Comparison of ENCODE assay signal across 1 cellular context in genomic region chr20:38652995-38653394, GRCh38.
TF ChIP-seq lines count a peak whose summit lies in the region.

No MANE protein-coding gene starts in this region.

TF ChIP-seq in H1, 55 proteins besides CTCF, POLR2A, EP300 and RAD21:
- TF ChIP-seq EZH2 (IDR thresholded peaks at IDR 0.05; ENCODE audit: low read depth, low read length, severe bottlenecking), result no peak
- TF ChIP-seq JUND (IDR thresholded peaks at IDR 0.05; ENCODE audit: low read length), result no peak
- no peak for TF ChIP-seq TCF12 (IDR thresholded peaks at IDR 0.05; ENCODE audit: low read depth, low read length)
- TF ChIP-seq SUZ12 (IDR thresholded peaks at IDR 0.05; ENCODE audit: low read length), result no peak
- no peak for TF ChIP-seq SIX5 (IDR thresholded peaks at IDR 0.05; ENCODE audit: low read depth, low read length)
- no peak for TF ChIP-seq EGR1 (IDR thresholded peaks at IDR 0.05; ENCODE audit: borderline replicate concordance, low read depth, low read length)
- no peak for TF ChIP-seq ZNF274 (IDR thresholded peaks at IDR 0.05; ENCODE audit: borderline replicate concordance, extremely low read depth, low read length)
- TF ChIP-seq CBX5 (IDR thresholded peaks at IDR 0.05; ENCODE audit: low read depth, low read length), result no peak
- TF ChIP-seq SIN3A (conservative IDR thresholded peaks at IDR 0.05 in 1 of 2, IDR thresholded peaks at IDR 0.05 in 1 of 2; ENCODE audit: low read depth in 1 of 2, low read length in 2 of 2), result no peak
- TF ChIP-seq, protein P1, sequence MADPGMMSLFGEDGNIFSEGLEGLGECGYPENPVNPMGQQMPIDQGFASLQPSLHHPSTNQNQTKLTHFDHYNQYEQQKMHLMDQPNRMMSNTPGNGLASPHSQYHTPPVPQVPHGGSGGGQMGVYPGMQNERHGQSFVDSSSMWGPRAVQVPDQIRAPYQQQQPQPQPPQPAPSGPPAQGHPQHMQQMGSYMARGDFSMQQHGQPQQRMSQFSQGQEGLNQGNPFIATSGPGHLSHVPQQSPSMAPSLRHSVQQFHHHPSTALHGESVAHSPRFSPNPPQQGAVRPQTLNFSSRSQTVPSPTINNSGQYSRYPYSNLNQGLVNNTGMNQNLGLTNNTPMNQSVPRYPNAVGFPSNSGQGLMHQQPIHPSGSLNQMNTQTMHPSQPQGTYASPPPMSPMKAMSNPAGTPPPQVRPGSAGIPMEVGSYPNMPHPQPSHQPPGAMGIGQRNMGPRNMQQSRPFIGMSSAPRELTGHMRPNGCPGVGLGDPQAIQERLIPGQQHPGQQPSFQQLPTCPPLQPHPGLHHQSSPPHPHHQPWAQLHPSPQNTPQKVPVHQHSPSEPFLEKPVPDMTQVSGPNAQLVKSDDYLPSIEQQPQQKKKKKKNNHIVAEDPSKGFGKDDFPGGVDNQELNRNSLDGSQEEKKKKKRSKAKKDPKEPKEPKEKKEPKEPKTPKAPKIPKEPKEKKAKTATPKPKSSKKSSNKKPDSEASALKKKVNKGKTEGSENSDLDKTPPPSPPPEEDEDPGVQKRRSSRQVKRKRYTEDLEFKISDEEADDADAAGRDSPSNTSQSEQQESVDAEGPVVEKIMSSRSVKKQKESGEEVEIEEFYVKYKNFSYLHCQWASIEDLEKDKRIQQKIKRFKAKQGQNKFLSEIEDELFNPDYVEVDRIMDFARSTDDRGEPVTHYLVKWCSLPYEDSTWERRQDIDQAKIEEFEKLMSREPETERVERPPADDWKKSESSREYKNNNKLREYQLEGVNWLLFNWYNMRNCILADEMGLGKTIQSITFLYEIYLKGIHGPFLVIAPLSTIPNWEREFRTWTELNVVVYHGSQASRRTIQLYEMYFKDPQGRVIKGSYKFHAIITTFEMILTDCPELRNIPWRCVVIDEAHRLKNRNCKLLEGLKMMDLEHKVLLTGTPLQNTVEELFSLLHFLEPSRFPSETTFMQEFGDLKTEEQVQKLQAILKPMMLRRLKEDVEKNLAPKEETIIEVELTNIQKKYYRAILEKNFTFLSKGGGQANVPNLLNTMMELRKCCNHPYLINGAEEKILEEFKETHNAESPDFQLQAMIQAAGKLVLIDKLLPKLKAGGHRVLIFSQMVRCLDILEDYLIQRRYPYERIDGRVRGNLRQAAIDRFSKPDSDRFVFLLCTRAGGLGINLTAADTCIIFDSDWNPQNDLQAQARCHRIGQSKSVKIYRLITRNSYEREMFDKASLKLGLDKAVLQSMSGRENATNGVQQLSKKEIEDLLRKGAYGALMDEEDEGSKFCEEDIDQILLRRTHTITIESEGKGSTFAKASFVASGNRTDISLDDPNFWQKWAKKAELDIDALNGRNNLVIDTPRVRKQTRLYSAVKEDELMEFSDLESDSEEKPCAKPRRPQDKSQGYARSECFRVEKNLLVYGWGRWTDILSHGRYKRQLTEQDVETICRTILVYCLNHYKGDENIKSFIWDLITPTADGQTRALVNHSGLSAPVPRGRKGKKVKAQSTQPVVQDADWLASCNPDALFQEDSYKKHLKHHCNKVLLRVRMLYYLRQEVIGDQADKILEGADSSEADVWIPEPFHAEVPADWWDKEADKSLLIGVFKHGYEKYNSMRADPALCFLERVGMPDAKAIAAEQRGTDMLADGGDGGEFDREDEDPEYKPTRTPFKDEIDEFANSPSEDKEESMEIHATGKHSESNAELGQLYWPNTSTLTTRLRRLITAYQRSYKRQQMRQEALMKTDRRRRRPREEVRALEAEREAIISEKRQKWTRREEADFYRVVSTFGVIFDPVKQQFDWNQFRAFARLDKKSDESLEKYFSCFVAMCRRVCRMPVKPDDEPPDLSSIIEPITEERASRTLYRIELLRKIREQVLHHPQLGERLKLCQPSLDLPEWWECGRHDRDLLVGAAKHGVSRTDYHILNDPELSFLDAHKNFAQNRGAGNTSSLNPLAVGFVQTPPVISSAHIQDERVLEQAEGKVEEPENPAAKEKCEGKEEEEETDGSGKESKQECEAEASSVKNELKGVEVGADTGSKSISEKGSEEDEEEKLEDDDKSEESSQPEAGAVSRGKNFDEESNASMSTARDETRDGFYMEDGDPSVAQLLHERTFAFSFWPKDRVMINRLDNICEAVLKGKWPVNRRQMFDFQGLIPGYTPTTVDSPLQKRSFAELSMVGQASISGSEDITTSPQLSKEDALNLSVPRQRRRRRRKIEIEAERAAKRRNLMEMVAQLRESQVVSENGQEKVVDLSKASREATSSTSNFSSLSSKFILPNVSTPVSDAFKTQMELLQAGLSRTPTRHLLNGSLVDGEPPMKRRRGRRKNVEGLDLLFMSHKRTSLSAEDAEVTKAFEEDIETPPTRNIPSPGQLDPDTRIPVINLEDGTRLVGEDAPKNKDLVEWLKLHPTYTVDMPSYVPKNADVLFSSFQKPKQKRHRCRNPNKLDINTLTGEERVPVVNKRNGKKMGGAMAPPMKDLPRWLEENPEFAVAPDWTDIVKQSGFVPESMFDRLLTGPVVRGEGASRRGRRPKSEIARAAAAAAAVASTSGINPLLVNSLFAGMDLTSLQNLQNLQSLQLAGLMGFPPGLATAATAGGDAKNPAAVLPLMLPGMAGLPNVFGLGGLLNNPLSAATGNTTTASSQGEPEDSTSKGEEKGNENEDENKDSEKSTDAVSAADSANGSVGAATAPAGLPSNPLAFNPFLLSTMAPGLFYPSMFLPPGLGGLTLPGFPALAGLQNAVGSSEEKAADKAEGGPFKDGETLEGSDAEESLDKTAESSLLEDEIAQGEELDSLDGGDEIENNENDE (IDR thresholded peaks at IDR 0.05; ENCODE audit: insufficient replicate concordance, low read length), result no peak
- no peak for TF ChIP-seq SAP30 (IDR thresholded peaks at IDR 0.05; ENCODE audit: insufficient read depth, insufficient replicate concordance, low read length)
- no peak for TF ChIP-seq ATF3 (IDR thresholded peaks at IDR 0.05; ENCODE audit: insufficient read depth, low read depth, low read length)
